In the genomic region with DNA sequence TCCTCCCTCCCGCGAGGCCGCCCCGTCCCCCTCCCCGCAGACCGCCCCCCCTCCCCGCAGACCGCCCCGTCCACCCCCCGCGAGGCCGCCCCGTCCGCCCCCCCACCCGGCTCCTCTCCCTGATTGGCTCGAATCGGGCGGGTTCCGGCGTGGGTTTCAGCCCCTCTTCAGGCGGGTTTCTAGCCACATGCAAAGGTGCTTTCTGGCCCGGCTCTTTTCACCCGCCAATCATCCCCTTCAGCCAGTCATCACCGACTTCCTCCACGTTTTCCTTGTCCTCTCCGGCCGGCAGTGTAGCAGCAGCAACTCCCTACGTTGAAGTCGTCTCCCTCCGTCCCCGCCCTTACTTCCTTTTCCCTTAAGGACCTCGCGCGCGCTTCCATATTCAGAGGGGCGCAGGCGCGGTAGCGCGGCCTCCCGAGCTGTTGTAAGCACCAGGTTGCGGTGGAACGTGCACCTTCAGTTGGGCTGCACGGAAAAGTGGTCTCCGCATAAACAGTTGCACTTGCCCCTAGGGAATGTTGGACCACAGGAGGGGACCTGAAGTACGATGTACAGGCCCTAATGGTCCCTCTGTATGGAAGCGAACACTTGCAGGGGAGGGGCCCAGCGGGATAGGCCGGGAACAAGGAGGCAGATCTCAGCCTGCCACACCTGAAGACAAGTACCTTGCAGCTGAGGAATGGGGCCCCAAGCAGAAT, we compare ENCODE assay signal across 8 cellular contexts. TPM values are rescaled to one million over a fixed set of nuclear protein-coding genes. Genes with fewer than 3 reads are reported as not detected.
DNase-seq lines count a peak whose midpoint lies in the region; ATAC-seq and TF ChIP-seq lines count a peak whose summit lies in the region.

No MANE protein-coding gene starts in this region.

- BruUV-seq in PC-9 (replicated peaks; lab: Mats Ljungman, UMichigan), result TSS peak; percentile 95

- H3K4me1 Mint-ChIP-seq in activated T-cell treated with anti-CD3 and anti-CD28 coated beads, Interleukin-2, amount 50 U/mL, for 4 hours (ENCODE audit: low read depth), result peaks cover 15% of the 10 kb centered on the region

- DNase-seq in DMS53 treated with DMSO at 0.1 percent for 48 hours (lab: John Stamatoyannopoulos, UW; ENCODE audit: unreplicated experiment) (peak; percentile 93), KBM-7 (peak; percentile 99), PC-9 (peak; percentile 98)
- DNase-seq in activated T-cell treated with anti-CD3 and anti-CD28 coated beads, Interleukin-2, amount 50 U/mL, for 4 hours, result peak; percentile 79
- DNase-seq in stimulated activated CD8-positive, alpha-beta memory T cell treated with anti-CD3 and anti-CD28 coated beads, Interleukin-7, amount 100 ng/mL, for 1 hour (ENCODE audit: low read depth in 2 of 2), result peak; percentile 64

- H3K4me1 ChIP-seq in PC-9 (replicated peaks; ENCODE audit: insufficient read depth) (peaks cover 20% of the 10 kb centered on the region), muscle layer of colon (ENCODE audit: insufficient read depth, low read length) (peaks cover 5% of the 10 kb centered on the region)

- H3K27ac ChIP-seq in PC-9 (peak overlapping the region; percentile 66), muscle layer of colon (ENCODE audit: low read depth, low read length) (peak overlapping the region; percentile 79)

- no peak for TF ChIP-seq CTCF in PC-9 (conservative IDR thresholded peaks at IDR 0.05)

- H3K27me3 Mint-ChIP-seq in activated T-cell treated with anti-CD3 and anti-CD28 coated beads, Interleukin-2, amount 50 U/mL, for 4 hours (ENCODE audit: low read depth), result no peaks in the 10 kb centered on the region

- no peaks in the 10 kb centered on the region for H4K20me1 ChIP-seq in PC-9 (ENCODE audit: insufficient read depth)

- 0 out of 2 replicates have a peak, but pooled peaks cover 11% of the 10 kb centered on the region for H3K79me2 ChIP-seq in PC-9 (ENCODE audit: low read depth)

- POLR2A ChIA-PET in PC-9 (lab: Charles Lee; ENCODE audit: unreplicated experiment), result interaction anchor here (0.6 kb wide), 1 partner anchor 135 kb away, joined by 9 read pairs; no protein-coding TSS in a partner anchor

- peak overlapping the region; percentile 86 for H3K4me3 Mint-ChIP-seq in activated T-cell treated with anti-CD3 and anti-CD28 coated beads, Interleukin-2, amount 50 U/mL, for 4 hours

- peaks cover 3% of the 10 kb centered on the region for H3K36me3 Mint-ChIP-seq in activated T-cell treated with anti-CD3 and anti-CD28 coated beads, Interleukin-2, amount 50 U/mL, for 4 hours (ENCODE audit: insufficient read depth)

- H2AFZ ChIP-seq in PC-9, result peak overlapping the region; percentile 98

- no peaks in the 10 kb centered on the region for H3K9me2 ChIP-seq in PC-9 (ENCODE audit: insufficient read depth)

- ATAC-seq in GM21723 (IDR thresholded peaks at IDR 0.05; ENCODE audit: unreplicated experiment) (peak; percentile 90), esophagus mucosa (peak; percentile 96)
- ATAC-seq in activated T-cell treated with anti-CD3 and anti-CD28 coated beads, Interleukin-2, amount 50 U/mL, for 4 hours, result peak; percentile 89 to 91

- H3K9me3 ChIP-seq in PC-9 (ENCODE audit: insufficient read depth, low read depth), result peaks cover 8% of the 10 kb centered on the region
- H3K9me3 ChIP-seq in muscle layer of colon (ENCODE audit: low read length), result no peaks in the 10 kb centered on the region

- H3K27me3 ChIP-seq in PC-9 (ENCODE audit: insufficient read depth, low read depth), result no peaks in the 10 kb centered on the region
- H3K27me3 ChIP-seq in muscle layer of colon (ENCODE audit: control insufficient read depth in 1 of 2, insufficient read depth in 2 of 2, low read length in 2 of 2), result no peaks in the 10 kb centered on the region

- CTCF ChIA-PET in PC-9 (lab: Charles Lee), result interaction anchor here (1.2 kb wide), 1 partner anchor 35 kb away, joined by 4 read pairs; no protein-coding TSS in a partner anchor

- peaks cover 12% of the 10 kb centered on the region; the same call in 1 of the 2 replicates for H3F3A ChIP-seq in PC-9 (ENCODE audit: insufficient read depth, low read depth)

- peak overlapping the region; percentile 89 for H3K4me2 ChIP-seq in PC-9

- H3K4me3 ChIP-seq in PC-9, result peak overlapping the region; percentile 94
- peak overlapping the region; percentile 70 to 75 for H3K4me3 ChIP-seq in muscle layer of colon (ENCODE audit: low read depth in 1 of 2, low read length in 2 of 2)

- peaks cover 9% of the 10 kb centered on the region for H3K9me3 Mint-ChIP-seq in activated T-cell treated with anti-CD3 and anti-CD28 coated beads, Interleukin-2, amount 50 U/mL, for 4 hours

- H3K36me3 ChIP-seq in PC-9 (ENCODE audit: low read depth) (no peaks in the 10 kb centered on the region), muscle layer of colon (ENCODE audit: insufficient read depth, low read length) (no peaks in the 10 kb centered on the region)

- in situ Hi-C loops in KBM-7 (cut with MboI; ENCODE audit: low pct_unique_long_range_greater_than_20kb, low sequenced_read_pairs), result loop anchor here (25.0 kb wide), 1 partner anchor 299 kb away; no protein-coding TSS in a partner anchor

- H3K9ac ChIP-seq in muscle layer of colon (ENCODE audit: low read length), result no peak overlapping the region

- intact Hi-C loops in PC-9 (cut with micrococcal nuclease; ENCODE audit: unreplicated experiment), result loop anchor here (1.0 to 5.0 kb wide), 2 partner anchors 50 to 424 kb away; a partner anchor contains a TSS

RNA-seq across cellular contexts. Expression of a gene that starts 44.6 kb away (rescaled TPM):
- total RNA-seq in PC-9 (2021) (0.20 TPM in 1 of 2 replicates, not detected in the other), esophagus mucosa (0.48 TPM)
- 1 to 10 TPM; 1.3 to 4.5 (median 4.4) TPM for total RNA-seq in activated T-cell treated with anti-CD3 and anti-CD28 coated beads, Interleukin-2, amount 50 U/mL, for 4 hours

RNA-seq across cellular contexts. Expression of a gene that starts 49.4 kb away (rescaled TPM):
- total RNA-seq in PC-9 (2021), result 130 and 161 TPM in 2 replicates
- 100 to 1,000 TPM; 175 to 213 (median 209) TPM for total RNA-seq in activated T-cell treated with anti-CD3 and anti-CD28 coated beads, Interleukin-2, amount 50 U/mL, for 4 hours
- total RNA-seq in esophagus mucosa, result 76.0 TPM

Comparison
In these comparisons a context has a peak if more than half of its experiments do, and no peak if none do; other contexts are left out.
1. Peak in every context shown above with its lines: DNase-seq, ATAC-seq, H3K4me3 ChIP-seq and H3K27ac ChIP-seq.